8 cellular contexts compared by ENCODE assay signal in the genomic region with DNA sequence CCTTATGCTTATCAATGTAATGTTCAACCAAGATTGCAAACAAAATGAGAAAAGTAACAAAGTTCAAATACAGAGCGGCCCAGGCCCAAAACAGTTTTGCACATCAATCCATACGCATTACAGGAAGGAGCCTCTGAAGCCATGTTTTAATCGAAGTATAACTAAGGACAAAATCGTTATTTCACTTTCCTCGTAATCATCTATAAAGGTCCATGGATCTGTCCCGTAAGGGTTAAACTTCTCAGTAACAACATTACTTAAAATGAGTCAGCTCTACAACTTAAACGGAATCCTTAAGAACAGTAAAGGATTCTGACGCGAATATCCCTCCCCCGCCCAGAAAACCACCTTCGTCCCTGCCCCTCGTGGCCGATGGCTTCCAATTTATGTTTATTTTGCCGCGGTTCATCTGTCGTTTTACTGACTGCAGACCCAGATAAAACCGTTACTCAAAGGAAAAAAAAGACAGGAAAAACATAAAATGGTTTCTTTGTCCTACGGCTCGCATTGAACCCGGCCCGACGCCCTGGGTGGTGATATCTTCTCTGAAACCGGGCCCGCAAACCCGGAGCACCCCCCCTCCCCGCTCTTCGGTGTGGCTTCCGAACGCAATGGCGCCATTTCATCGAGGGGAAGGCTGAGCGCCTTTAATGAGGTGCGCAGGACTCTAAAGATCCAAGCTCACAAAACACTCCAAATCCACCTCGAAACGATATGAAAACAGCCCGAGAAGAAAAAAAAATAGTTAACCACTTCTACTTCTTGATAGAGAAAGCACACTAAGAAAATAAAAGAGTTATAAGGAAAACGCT. TPM values are rescaled to one million over a fixed set of nuclear protein-coding genes. Genes with fewer than 3 reads are reported as not detected.
DNase-seq lines count a peak whose midpoint lies in the region; ATAC-seq and TF ChIP-seq lines count a peak whose summit lies in the region.

No MANE protein-coding gene starts in this region.

- no peak for ATAC-seq in GM21515 (IDR thresholded peaks at IDR 0.05; ENCODE audit: unreplicated experiment)
- ATAC-seq in esophagus mucosa = no peak

- no peaks in the 10 kb centered on the region for H3K27me3 ChIP-seq in effector memory CD4-positive, alpha-beta T cell (replicated peaks; ENCODE audit: control insufficient read depth, insufficient read depth, low read length, poor library complexity, severe bottlenecking)

- peaks cover 37% of the 10 kb centered on the region for H3K4me1 ChIP-seq in effector memory CD4-positive, alpha-beta T cell (ENCODE audit: control insufficient read depth, insufficient read depth, low read length, poor library complexity, severe bottlenecking)

- H3K4me1 Mint-ChIP-seq in mesothelial cell of epicardium = peaks cover 46% of the 10 kb centered on the region

- H3K27me3 Mint-ChIP-seq in mesothelial cell of epicardium (ENCODE audit: low read depth) = no peaks in the 10 kb centered on the region

- H3K36me3 Mint-ChIP-seq in mesothelial cell of epicardium = peaks cover 26% of the 10 kb centered on the region

- peak overlapping the region; percentile 99 for H3K4me3 Mint-ChIP-seq in mesothelial cell of epicardium

- H3K36me3 ChIP-seq in effector memory CD4-positive, alpha-beta T cell (ENCODE audit: control insufficient read depth, insufficient read depth, low read length) = peaks cover 35% of the 10 kb centered on the region

- TF ChIP-seq CTCF in mesothelial cell of epicardium (IDR thresholded peaks at IDR 0.05; ENCODE audit: unreplicated experiment) = no peak

- H3K9me3 Mint-ChIP-seq in mesothelial cell of epicardium = no peaks in the 10 kb centered on the region

- DNase-seq in ELR (ENCODE audit: low read depth) = peak; percentile 58
- DNase-seq in NCI-H2107 (lab: John Stamatoyannopoulos, UW) = peak; percentile 63
- DNase-seq in activated CD8-positive, alpha-beta memory T cell treated with anti-CD3 and anti-CD28 coated beads for 24 hours = peak; percentile 85
- DNase-seq in effector memory CD4-positive, alpha-beta T cell = peak; percentile 31 to 57 (median 48)
- DNase-seq in mesothelial cell of epicardium (ENCODE audit: low spot score in 2 of 2, unreplicated experiment in 2 of 2) = peak; percentile 27 to 54
- peak; percentile 24 to 47 for DNase-seq in stimulated activated CD8-positive, alpha-beta memory T cell treated with anti-CD3 and anti-CD28 coated beads, Interleukin-2, amount 100 ng/mL, for 1 hour (ENCODE audit: low read depth in 2 of 2)

- peak overlapping the region; percentile 100 for H3K27ac Mint-ChIP-seq in mesothelial cell of epicardium

- H3K9me3 ChIP-seq in effector memory CD4-positive, alpha-beta T cell (ENCODE audit: control insufficient read depth, low read length) = no peaks in the 10 kb centered on the region

- peak overlapping the region; percentile 99 for H3K4me3 ChIP-seq in effector memory CD4-positive, alpha-beta T cell (ENCODE audit: insufficient read depth, low read depth, low read length, poor library complexity, severe bottlenecking)

- H3K27ac ChIP-seq in effector memory CD4-positive, alpha-beta T cell (ENCODE audit: insufficient read depth, low read length, poor library complexity, severe bottlenecking) = peak overlapping the region; percentile 99

RNA-seq across cellular contexts. Expression of gene HNRNPA2B1, which starts 1.0 kb away (rescaled TPM):
- total RNA-seq in mesothelial cell of epicardium (693 to 723 TPM (median 708 TPM) in 3 replicates), esophagus mucosa (231 TPM)

RNA-seq across cellular contexts. Expression of gene CBX3, which starts 2.0 kb away (rescaled TPM):
- total RNA-seq in mesothelial cell of epicardium (217 to 225 TPM (median 224 TPM) in 3 replicates), esophagus mucosa (61.4 TPM)

RNA-seq across cellular contexts. Expression of gene NFE2L3, which starts 47.5 kb away (rescaled TPM):
- total RNA-seq in mesothelial cell of epicardium (11.8 to 12.9 TPM (median 12.3 TPM) in 3 replicates), esophagus mucosa (1.8 TPM)
